Comparison of ENCODE assay signal across 13 cellular contexts in the genomic region with DNA sequence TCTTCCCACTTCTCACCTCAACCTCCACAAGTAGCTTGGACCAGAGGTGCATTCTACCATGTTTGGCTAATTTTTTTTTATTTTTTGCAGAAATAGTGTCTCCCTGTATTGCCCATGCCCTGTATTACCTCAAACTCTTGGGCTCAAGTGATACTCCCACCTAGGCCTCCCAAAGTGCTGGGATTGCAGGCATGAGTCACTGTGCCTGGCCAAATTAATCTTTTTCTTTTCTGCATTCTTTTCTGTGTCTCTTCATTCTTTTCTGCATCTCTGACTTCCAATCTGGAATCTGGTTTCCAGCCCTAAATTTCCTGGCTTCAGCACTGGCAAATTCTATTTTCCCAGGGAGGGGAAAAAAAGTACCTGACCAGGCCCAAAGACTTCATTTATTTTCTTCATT. TPM values are rescaled to one million over a fixed set of nuclear protein-coding genes. Genes with fewer than 3 reads are reported as not detected.
DNase-seq lines count a peak whose midpoint lies in the region; ATAC-seq and TF ChIP-seq lines count a peak whose summit lies in the region.
"Had no signal": no experiment of that assay in that cellular context is flagged by ENCODE, and none has a peak within 500 bp of the region (broad histone marks: within the 10 kb centered on the region; RNA-seq: fewer than 3 reads in every experiment).

No MANE protein-coding gene starts in this region.

- H3K4me1 ChIP-seq in SK-N-SH (ENCODE audit: control insufficient read depth in 1 of 2, insufficient read depth in 2 of 2, low read depth in 1 of 2, low read length in 1 of 2) (no peaks in the 10 kb centered on the region), endodermal cell (ENCODE audit: control insufficient read depth, insufficient read depth, low read length) (peaks cover 2% of the 10 kb centered on the region), A673 (ENCODE audit: insufficient read depth, low read length, poor library complexity, severe bottlenecking) (no peaks in the 10 kb centered on the region), MM.1S (ENCODE audit: low read length) (no peaks in the 10 kb centered on the region)

- no peak overlapping the region for H3K27ac Mint-ChIP-seq in endodermal cell
- peak overlapping the region; percentile 76 for H3K27ac Mint-ChIP-seq in nephron progenitor cell
- H3K27ac Mint-ChIP-seq: CD4-positive, alpha-beta T cell; GM23338 had no signal

- TF ChIP-seq EP300 in SK-N-SH (IDR thresholded peaks at IDR 0.05; ENCODE audit: borderline replicate concordance in 1 of 2, low read depth in 1 of 2, low read length in 1 of 2): no peak

- H3K9ac ChIP-seq in SK-N-SH: no peak overlapping the region
- H3K9ac ChIP-seq in endodermal cell (ENCODE audit: extremely low read depth, low read length, poor library complexity, severe bottlenecking): no peak overlapping the region
- no peak overlapping the region for H3K9ac ChIP-seq in MM.1S (ENCODE audit: low read length)

- no peak overlapping the region for H2AFZ ChIP-seq in SK-N-SH (ENCODE audit: low read depth)
- no peak overlapping the region for H2AFZ ChIP-seq in MM.1S (ENCODE audit: low read length)
- H2AFZ ChIP-seq: GM23338 had no signal

- H3F3A ChIP-seq in SK-N-SH (replicated peaks; ENCODE audit: insufficient read depth): no peaks in the 10 kb centered on the region
- H3F3A ChIP-seq in MM.1S (ENCODE audit: insufficient read depth, low read length): no peaks in the 10 kb centered on the region

- H3K4me3 Mint-ChIP-seq in endodermal cell (no peak overlapping the region), nephron progenitor cell (no peak overlapping the region)
- H3K4me3 Mint-ChIP-seq: CD4-positive, alpha-beta T cell; GM23338 had no signal

- peaks cover 37% of the 10 kb centered on the region for H3K9me3 Mint-ChIP-seq in endodermal cell
- H3K9me3 Mint-ChIP-seq in nephron progenitor cell: peaks cover 28% of the 10 kb centered on the region
- H3K9me3 Mint-ChIP-seq: GM23338 had no signal

- H3K27me3 Mint-ChIP-seq in endodermal cell (ENCODE audit: insufficient read depth) (peaks cover 6% of the 10 kb centered on the region), nephron progenitor cell (ENCODE audit: low read depth, poor library complexity) (peaks cover 10% of the 10 kb centered on the region)

- H3K27me3 ChIP-seq in SK-N-SH (ENCODE audit: insufficient read depth) (no peaks in the 10 kb centered on the region), endodermal cell (ENCODE audit: control insufficient read depth, insufficient read depth, low read length, poor library complexity, severe bottlenecking) (peaks cover 11% of the 10 kb centered on the region), A673 (replicated peaks; ENCODE audit: insufficient read depth, low read depth, low read length, poor library complexity) (no peaks in the 10 kb centered on the region), MM.1S (replicated peaks; ENCODE audit: insufficient read depth, low read length) (no peaks in the 10 kb centered on the region)

- DNase-seq in SK-N-SH: no peak
- DNase-seq in amniotic epithelial cell (ENCODE audit: low read depth): peak; percentile 49
- DNase-seq in endodermal cell: no peak
- no peak for DNase-seq in nephron progenitor cell
- no peak for DNase-seq in A673 (ENCODE audit: low spot score)
- DNase-seq in MM.1S: no peak
- DNase-seq: AML-193; Caco-2; CD4-positive, alpha-beta T cell; HCEC 1CT had no signal

- H3K9me3 ChIP-seq in SK-N-SH (0 out of 2 replicates have a peak, but pooled peaks cover 4% of the 10 kb centered on the region), endodermal cell (ENCODE audit: control insufficient read depth, low read length) (peaks cover 46% of the 10 kb centered on the region), A673 (ENCODE audit: low read depth, low read length, poor library complexity, severe bottlenecking) (no peaks in the 10 kb centered on the region), MM.1S (replicated peaks; ENCODE audit: insufficient read depth, low read length) (no peaks in the 10 kb centered on the region)
- H3K9me3 ChIP-seq: Caco-2 had no signal

- H4K20me1 ChIP-seq in SK-N-SH (ENCODE audit: insufficient read depth): no peaks in the 10 kb centered on the region
- no peaks in the 10 kb centered on the region for H4K20me1 ChIP-seq in MM.1S (ENCODE audit: insufficient read depth, low read length)

- H3K36me3 ChIP-seq in SK-N-SH (replicated peaks in 1 of 2; ENCODE audit: control insufficient read depth in 1 of 2, insufficient read depth in 2 of 2, low read length in 1 of 2): no peaks in the 10 kb centered on the region
- no peaks in the 10 kb centered on the region for H3K36me3 ChIP-seq in endodermal cell (ENCODE audit: control insufficient read depth, insufficient read depth, low read length)
- H3K36me3 ChIP-seq in A673 (ENCODE audit: insufficient read depth, low read length, poor library complexity, severe bottlenecking): no peaks in the 10 kb centered on the region
- H3K36me3 ChIP-seq in MM.1S (replicated peaks; ENCODE audit: insufficient read depth, low read length): no peaks in the 10 kb centered on the region

- intact Hi-C loops in A673 (cut with micrococcal nuclease; ENCODE audit: unreplicated experiment): no loop called here

- H3K4me1 Mint-ChIP-seq in endodermal cell (peaks cover 16% of the 10 kb centered on the region), nephron progenitor cell (no peaks in the 10 kb centered on the region)
- H3K4me1 Mint-ChIP-seq: GM23338 had no signal

- no peak overlapping the region for H3K27ac ChIP-seq in SK-N-SH (ENCODE audit: low read depth in 2 of 2, low read length in 1 of 2)
- no peak overlapping the region for H3K27ac ChIP-seq in endodermal cell (ENCODE audit: low read depth, low read length)
- H3K27ac ChIP-seq in A673 (ENCODE audit: low read depth, low read length, poor library complexity, severe bottlenecking): no peak overlapping the region
- no peak overlapping the region for H3K27ac ChIP-seq in MM.1S (ENCODE audit: low read length)
- H3K27ac ChIP-seq: C4-2B had no signal

- no peaks in the 10 kb centered on the region for H3K36me3 Mint-ChIP-seq in endodermal cell (ENCODE audit: low read depth)
- H3K36me3 Mint-ChIP-seq in nephron progenitor cell (ENCODE audit: low read depth): no peaks in the 10 kb centered on the region

- H3K4me2 ChIP-seq in SK-N-SH: no peak overlapping the region
- no peak overlapping the region for H3K4me2 ChIP-seq in MM.1S (ENCODE audit: low read depth, low read length)
- H3K4me2 ChIP-seq: GM23338 had no signal

- no peak for TF ChIP-seq RAD21 in SK-N-SH (IDR thresholded peaks at IDR 0.05; ENCODE audit: low read length)

- no peaks in the 10 kb centered on the region for H3K9me2 ChIP-seq in SK-N-SH
- no peaks in the 10 kb centered on the region for H3K9me2 ChIP-seq in MM.1S (replicated peaks; ENCODE audit: insufficient read depth, low read length)

- no peaks in the 10 kb centered on the region for H3K79me2 ChIP-seq in SK-N-SH (ENCODE audit: insufficient read depth)
- no peaks in the 10 kb centered on the region for H3K79me2 ChIP-seq in MM.1S (ENCODE audit: low read length)

- CTCF ChIA-PET in SK-N-SH (lab: Yijun Ruan, JAX): interaction anchor here (0.8 kb wide), 1 partner anchor 44 kb away, joined by 3 read pairs; no protein-coding TSS in a partner anchor
- CTCF ChIA-PET in A673 (lab: Charles Lee): no interaction called here

- BruUV-seq in A673 (replicated peaks; lab: Mats Ljungman, UMichigan): no TSS peak

- H3K4me3 ChIP-seq in SK-N-SH (ENCODE audit: low read depth in 2 of 2, low read length in 1 of 2) (no peak overlapping the region), endodermal cell (ENCODE audit: low read length) (peak overlapping the region; percentile 54), A673 (ENCODE audit: low read depth, low read length, poor library complexity, severe bottlenecking) (no peak overlapping the region), MM.1S (ENCODE audit: low read length) (no peak overlapping the region)
- H3K4me3 ChIP-seq: GM23338 had no signal

- TF ChIP-seq CTCF in SK-N-SH (IDR thresholded peaks at IDR 0.05) (no peak), endodermal cell (conservative IDR thresholded peaks at IDR 0.05) (no peak), nephron progenitor cell (IDR thresholded peaks at IDR 0.05) (no peak), A673 (conservative IDR thresholded peaks at IDR 0.05; ENCODE audit: low read depth, low read length) (no peak), MM.1S (IDR thresholded peaks at IDR 0.05; ENCODE audit: low read length) (no peak)

- no peak for ATAC-seq in HG02852 (IDR thresholded peaks at IDR 0.05; ENCODE audit: unreplicated experiment)
- ATAC-seq: GM23338 had no signal

- POLR2A ChIA-PET in SK-N-SH (lab: Yijun Ruan, JAX) (no interaction called here), A673 (lab: Charles Lee; ENCODE audit: low non-redundant PET) (no interaction called here)

TF ChIP-seq in SK-N-SH, 30 proteins besides CTCF, POLR2A, EP300 and RAD21 (continues in another document):
- TF ChIP-seq REST (IDR thresholded peaks at IDR 0.05; ENCODE audit: low read depth, low read length) (no peak), TCF12 (IDR thresholded peaks at IDR 0.05) (peak; percentile 14; the same call in 1 of the 2 replicates)

RNA-seq across cellular contexts. Expression of gene TACSTD2, which starts 31.2 kb away (rescaled TPM):
- 0.02 TPM in 1 of 2 replicates, not detected in the other for polyA plus RNA-seq in SK-N-SH (2012; rRNA removed)
- 0.01 TPM in 2 replicates for polyA plus RNA-seq in SK-N-SH (2012; cell fraction: cytosol; rRNA removed)
- 0.15 and 0.18 TPM in 2 replicates for polyA plus RNA-seq in SK-N-SH (2012; cell fraction: nucleus; rRNA removed)
- under 1 TPM; 0.46 to 0.51 TPM for total RNA-seq in endodermal cell
- polyA plus RNA-seq in endodermal cell (2013, experiment 1 of 2): 0.39 TPM
- polyA plus RNA-seq in endodermal cell (2013, experiment 2 of 2): 0.21 TPM
- total RNA-seq in A673 (2021): not detected in 2 replicates
